In the genomic region with DNA sequence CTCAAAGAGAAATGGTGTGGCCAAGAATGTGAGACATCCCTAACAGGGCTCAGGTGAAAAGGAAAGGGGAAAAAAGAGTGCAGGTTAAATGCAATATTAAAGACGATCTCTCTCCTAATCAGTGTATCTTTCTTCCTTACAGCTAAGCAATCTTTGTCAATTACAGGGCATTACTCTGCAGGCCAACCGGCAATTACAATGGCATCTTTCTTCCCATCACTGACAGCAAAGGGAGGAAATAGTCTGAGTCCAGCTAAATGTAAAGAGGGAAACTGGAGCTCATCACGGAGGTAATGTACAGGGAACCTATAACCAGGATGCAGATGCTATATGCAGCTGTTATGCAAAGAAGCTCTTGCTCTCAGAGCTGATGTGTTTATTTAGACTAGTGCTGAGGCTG, we compare ENCODE assay signal across 21 cellular contexts.
DNase-seq lines count a peak whose midpoint lies in the region; ATAC-seq lines count a peak whose summit lies in the region.
"Had no signal": no experiment of that assay in that cellular context is flagged by ENCODE, and none has a peak within 500 bp of the region (broad histone marks: within the 10 kb centered on the region; RNA-seq: fewer than 3 reads in every experiment).

No MANE protein-coding gene starts in this region.

- H3K27me3 ChIP-seq in ACC112 (ENCODE audit: insufficient read depth, low read length) = no peaks in the 10 kb centered on the region
- H3K27me3 ChIP-seq: SJSA1 had no signal

- peak overlapping the region; percentile 6 for H2AFZ ChIP-seq in ACC112 (ENCODE audit: low read length, unreplicated experiment)
- H2AFZ ChIP-seq: PC-9 had no signal

- no peaks in the 10 kb centered on the region for H3K36me3 ChIP-seq in ACC112 (ENCODE audit: insufficient read depth, low read length)
- H3K36me3 ChIP-seq: BE2C, SJSA1 had no signal

- no peak overlapping the region for H3K4me3 ChIP-seq in ACC112 (ENCODE audit: low read depth, low read length)
- H3K4me3 ChIP-seq: PC-9, SJSA1 had no signal

- peak; percentile 59 for DNase-seq in Ammon's horn (ENCODE audit: low spot score)
- DNase-seq in NCI-H69 (lab: John Stamatoyannopoulos, UW) = peak; percentile 74
- DNase-seq in medulla oblongata (ENCODE audit: extremely low spot score) = peak; percentile 60
- no peak for DNase-seq in NCI-H1105 (lab: John Stamatoyannopoulos, UW)
- DNase-seq in activated CD4-positive, alpha-beta T cell treated with anti-CD3 and anti-CD28 coated beads for 48 hours = no peak
- DNase-seq in NCI-H2081 treated with DMSO at 0.1 percent for 48 hours (lab: John Stamatoyannopoulos, UW) = no peak
- DNase-seq: BE2C, DMS153, DND-41, KG1, MM.1S, NCI-H1436 treated with DMSO at 0.1 percent for 48 hours, NCI-H2029, NCI-H2171, NCI-H774, PC-9, Right ventricle myocardium superior had no signal

- no peak overlapping the region for H3K27ac ChIP-seq in ACC112 (ENCODE audit: low read depth, low read length)
- H3K27ac ChIP-seq: PC-9, SJSA1 had no signal

- no peaks in the 10 kb centered on the region for H3K79me2 ChIP-seq in ACC112 (ENCODE audit: control insufficient read depth, insufficient read depth, low read length, unreplicated experiment)

- ATAC-seq in GM19452 (IDR thresholded peaks at IDR 0.05; ENCODE audit: unreplicated experiment) = no peak
- ATAC-seq: HCT116 had no signal

- H3K4me1 ChIP-seq in ACC112 (ENCODE audit: control insufficient read depth, insufficient read depth, low read length, unreplicated experiment) = no peaks in the 10 kb centered on the region
- H3K4me1 ChIP-seq: BE2C, SJSA1 had no signal

Comparison
In these comparisons a context has a peak if more than half of its experiments do, and no peak if none do; other contexts are left out.
1. DNase-seq: peak in Ammon's horn (single experiment), NCI-H69 (single experiment) and medulla oblongata (single experiment); none in NCI-H1105 (single experiment), activated CD4-positive, alpha-beta T cell treated with anti-CD3 and anti-CD28 coated beads for 48 hours (single experiment) and NCI-H2081 treated with DMSO at 0.1 percent for 48 hours (single experiment).